Comparison of ENCODE assay signal across 13 cellular contexts in the genomic region with DNA sequence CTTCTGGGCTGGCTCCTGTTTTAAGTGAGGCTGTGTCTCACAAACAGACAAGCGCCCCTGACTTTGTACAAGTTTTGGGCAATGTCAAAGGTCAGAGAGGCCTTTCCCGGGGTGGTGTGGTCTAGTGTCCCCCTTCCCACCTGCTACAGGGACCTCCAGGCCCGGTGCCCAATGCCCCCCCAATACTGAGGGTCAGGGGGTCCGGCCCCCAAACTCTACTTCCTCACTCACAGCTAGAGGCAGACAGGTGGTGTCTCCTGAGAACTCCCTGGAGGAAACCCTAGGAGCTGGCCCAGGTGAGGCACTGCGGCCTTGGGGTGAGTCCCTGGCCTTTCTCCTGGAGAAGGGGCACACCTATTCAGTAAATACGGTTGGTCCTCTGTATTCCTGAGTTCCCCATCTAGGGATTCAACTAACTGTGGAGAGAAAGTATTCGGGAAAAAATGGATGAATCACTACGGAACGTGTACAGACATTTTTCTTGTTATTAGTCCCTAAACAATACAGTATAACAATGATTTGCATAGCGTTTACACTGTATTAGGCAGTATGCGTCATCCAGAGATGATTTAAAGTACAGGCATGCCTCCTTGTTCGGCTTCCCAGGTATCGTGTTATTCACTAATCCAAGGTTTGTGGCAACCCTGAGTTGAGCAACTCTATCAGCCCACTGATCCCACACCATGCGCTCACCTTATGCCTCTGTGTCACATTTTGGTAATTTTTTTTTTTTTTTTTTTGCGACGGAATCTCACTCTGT.
"Had no signal": no experiment of that assay in that cellular context is flagged by ENCODE, and none has a peak within 500 bp of the region (broad histone marks: within the 10 kb centered on the region; RNA-seq: fewer than 3 reads in every experiment).

No MANE protein-coding gene starts in this region.

- H3K36me3 ChIP-seq: heart right ventricle, lower lobe of right lung, right lobe of liver, SJCRH30, tibial nerve had no signal

- H3K4me1 ChIP-seq: heart right ventricle, lower lobe of right lung, right lobe of liver, SJCRH30 had no signal

- ATAC-seq: heart right ventricle; lower lobe of right lung; naive thymus-derived CD4-positive, alpha-beta T cell; right lobe of liver; stimulated activated naive B cell treated with anti-CD40 and anti-IgM and Interleukin-4, amounts not matched to agents 10 μg/mL and 1 μg/mL and 100 μg/mL, for 72 hours had no signal

- DNase-seq: activated CD4-positive, alpha-beta T cell treated with anti-CD3 and anti-CD28 coated beads, Interleukin-2, amount 50 U/mL, for 4 hours; activated CD4-positive, CD25-positive, alpha-beta regulatory T cell treated with anti-CD3 and anti-CD28 coated beads, Interleukin-2, amount 50 U/mL, for 72 hours; cerebellar nuclear complex; foreskin melanocyte; heart right ventricle; lower lobe of right lung; naive thymus-derived CD4-positive, alpha-beta T cell; right lobe of liver; SJCRH30; stimulated activated CD4-positive, alpha-beta T cell treated with anti-CD3 and anti-CD28 coated beads, Interleukin-1b, Interleukin-23, amount 100 ng/mL, for 48 hours; stimulated activated naive B cell treated with anti-CD40 and anti-IgM and Interleukin-4, amounts not matched to agents 10 μg/mL and 1 μg/mL and 100 μg/mL, for 72 hours; T-helper 9 cell had no signal

- H3K9me3 ChIP-seq: heart right ventricle, lower lobe of right lung, right lobe of liver, SJCRH30 had no signal

- H3K27me3 ChIP-seq: right lobe of liver, SJCRH30, tibial nerve had no signal

- H3K27ac ChIP-seq: heart right ventricle, lower lobe of right lung, right lobe of liver, SJCRH30, tibial nerve had no signal

- H3K4me3 ChIP-seq: heart right ventricle, lower lobe of right lung, right lobe of liver, SJCRH30, tibial nerve had no signal
